Comparison of ENCODE assay signal across 27 cellular contexts in the genomic region with DNA sequence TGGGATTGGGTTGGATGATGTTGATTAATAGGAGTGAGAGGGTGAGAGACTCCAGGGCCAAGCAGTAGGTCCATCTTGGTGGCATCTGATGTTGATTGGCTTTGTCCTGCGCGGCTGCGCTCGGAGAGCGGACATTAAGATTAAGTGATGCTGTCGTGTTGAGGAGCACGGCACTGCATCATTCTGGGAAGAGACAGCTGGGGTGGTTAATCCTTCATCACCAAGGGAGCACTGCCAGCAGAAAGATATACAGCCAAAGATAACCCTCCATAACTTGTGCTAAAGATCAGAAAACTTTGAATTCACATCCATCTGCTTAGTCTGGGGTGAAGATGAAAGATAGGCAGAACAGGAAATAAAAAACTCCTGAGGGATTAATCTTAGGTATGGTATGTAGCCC.
"Had no signal": no experiment of that assay in that cellular context is flagged by ENCODE, and none has a peak within 500 bp of the region (broad histone marks: within the 10 kb centered on the region; RNA-seq: fewer than 3 reads in every experiment).

No MANE protein-coding gene starts in this region.

- H3K36me3 Mint-ChIP-seq: naive thymus-derived CD8-positive, alpha-beta T cell; stimulated activated naive B cell treated with anti-CD40 and anti-IgM and Interleukin-4, amounts not matched to agents 10 μg/mL and 1 μg/mL and 100 μg/mL, for 72 hours had no signal

- DNase-seq: dermis blood vessel endothelial cell; effector memory CD8-positive, alpha-beta T cell; foreskin fibroblast; gastrocnemius medialis; heart left ventricle; hippocampal formation; left cardiac atrium; left lung; mesenchymal stem cell; midbrain; naive thymus-derived CD8-positive, alpha-beta T cell; occipital lobe; ovary; posterior cingulate gyrus; psoas muscle; right cardiac atrium; sigmoid colon; spleen; stimulated activated naive B cell treated with anti-CD40 and anti-IgM and Interleukin-4, amounts not matched to agents 10 μg/mL and 1 μg/mL and 100 μg/mL, for 72 hours; upper lobe of left lung had no signal

- H3K4me3 Mint-ChIP-seq: effector memory CD8-positive, alpha-beta T cell; naive thymus-derived CD8-positive, alpha-beta T cell; stimulated activated naive B cell treated with anti-CD40 and anti-IgM and Interleukin-4, amounts not matched to agents 10 μg/mL and 1 μg/mL and 100 μg/mL, for 72 hours; stimulated activated naive CD8-positive, alpha-beta T cell treated with anti-CD3 and anti-CD28 coated beads, Interleukin-15, Interleukin-2, amounts not matched to agents 100 ng/mL and 50 ng/mL, for 24 hours had no signal

- H3K36me3 ChIP-seq: gastrocnemius medialis, heart left ventricle, left lung, ovary, sigmoid colon, spleen, thoracic aorta, tibial nerve, upper lobe of left lung had no signal

- H3K4me3 ChIP-seq: coronary artery, gastrocnemius medialis, heart left ventricle, left lung, ovary, psoas muscle, sigmoid colon, skin epidermis, spleen, thoracic aorta, tibial nerve, upper lobe of left lung had no signal

- H3K4me1 ChIP-seq: gastrocnemius medialis, left lung, psoas muscle, spleen, tibial nerve had no signal

- H3K27ac ChIP-seq: coronary artery, epithelial cell of prostate, gastrocnemius medialis, heart left ventricle, left lung, ovary, psoas muscle, sigmoid colon, spleen, thoracic aorta, tibial nerve, upper lobe of left lung had no signal

- ATAC-seq: effector memory CD8-positive, alpha-beta T cell; esophagus mucosa; gastrocnemius medialis; heart left ventricle; left cardiac atrium; naive thymus-derived CD8-positive, alpha-beta T cell; psoas muscle; right cardiac atrium; stimulated activated naive B cell treated with anti-CD40 and anti-IgM and Interleukin-4, amounts not matched to agents 10 μg/mL and 1 μg/mL and 100 μg/mL, for 72 hours had no signal

- H3K4me1 Mint-ChIP-seq: naive thymus-derived CD8-positive, alpha-beta T cell; stimulated activated naive B cell treated with anti-CD40 and anti-IgM and Interleukin-4, amounts not matched to agents 10 μg/mL and 1 μg/mL and 100 μg/mL, for 72 hours had no signal

- H3K27me3 ChIP-seq: heart left ventricle, left lung, ovary, sigmoid colon, spleen, tibial nerve, upper lobe of left lung had no signal

- H3K9me3 ChIP-seq: gastrocnemius medialis, heart left ventricle, left lung, ovary, psoas muscle, sigmoid colon, spleen, thoracic aorta, tibial nerve, upper lobe of left lung had no signal

- H3K9me3 Mint-ChIP-seq: effector memory CD8-positive, alpha-beta T cell; naive thymus-derived CD8-positive, alpha-beta T cell; stimulated activated naive B cell treated with anti-CD40 and anti-IgM and Interleukin-4, amounts not matched to agents 10 μg/mL and 1 μg/mL and 100 μg/mL, for 72 hours; stimulated activated naive CD8-positive, alpha-beta T cell treated with anti-CD3 and anti-CD28 coated beads, Interleukin-15, Interleukin-2, amounts not matched to agents 100 ng/mL and 50 ng/mL, for 24 hours had no signal

- H3K27ac Mint-ChIP-seq: effector memory CD8-positive, alpha-beta T cell; naive thymus-derived CD8-positive, alpha-beta T cell; stimulated activated naive B cell treated with anti-CD40 and anti-IgM and Interleukin-4, amounts not matched to agents 10 μg/mL and 1 μg/mL and 100 μg/mL, for 72 hours; stimulated activated naive CD8-positive, alpha-beta T cell treated with anti-CD3 and anti-CD28 coated beads, Interleukin-15, Interleukin-2, amounts not matched to agents 100 ng/mL and 50 ng/mL, for 24 hours had no signal
